21 cellular contexts compared by ENCODE assay signal in genomic region chr3:41580274-41580959, GRCh38.
A peak's percentile ranks its signal among the peaks of the same experiment; 100 is the strongest.
DNase-seq lines count a peak whose midpoint lies in the region; ATAC-seq and TF ChIP-seq lines count a peak whose summit lies in the region.
"Had no signal": no experiment of that assay in that cellular context is flagged by ENCODE, and none has a peak within 500 bp of the region (broad histone marks: within the 10 kb centered on the region; RNA-seq: fewer than 3 reads in every experiment).

No MANE protein-coding gene starts in this region.

- POLR2A ChIA-PET in WTC11 (lab: Charles Lee), result interaction anchor here (0.6 kb wide), 1 partner anchor 116 kb away, joined by 3 read pairs; no protein-coding TSS in a partner anchor

- DNase-seq in GM23338 (ENCODE audit: low spot score) (peak; percentile 21), WTC11 (ENCODE audit: low spot score) (peak; percentile 32), glutamatergic neuron (peak; percentile 51), NCI-H2196 (lab: John Stamatoyannopoulos, UW; ENCODE audit: unreplicated experiment) (no peak), NOMO-1 treated with DMSO at 0.1 percent for 48 hours (lab: John Stamatoyannopoulos, UW; ENCODE audit: unreplicated experiment) (no peak), mesendoderm (no peak)
- DNase-seq: activated CD4-positive, alpha-beta T cell treated with anti-CD3 and anti-CD28 coated beads for 48 hours; activated CD8-positive, alpha-beta memory T cell treated with anti-CD3 and anti-CD28 coated beads, Interleukin-2, amount 50 U/mL, for 4 hours; activated gamma-delta T cell; cortex of kidney; immature natural killer cell; lower lobe of right lung; natural killer cell; NCI-H1694 treated with DMSO at 0.1 percent for 48 hours; NCI-H510A; stimulated activated naive CD4-positive, alpha-beta T cell treated with Interleukin-2 at 50 U/mL for 16 hours; trophoblast cell had no signal

- H3K9me2 ChIP-seq in GM23338 (ENCODE audit: insufficient read depth), result no peaks in the 10 kb centered on the region; the same call in 1 of the 2 replicates

- H3K4me2 ChIP-seq in GM23338, result no peak overlapping the region; the same call in 1 of the 2 replicates
- H3K4me2 ChIP-seq in mesendoderm (ENCODE audit: low read length), result no peak overlapping the region
- H3K4me2 ChIP-seq: BLaER1 treated with 17β-estradiol and CSF1 and Interleukin-3, amounts not matched to agents 10 nM and 100 nM had no signal

- CTCF ChIA-PET in WTC11 (lab: Charles Lee), result interaction anchor here (0.6 kb wide), 1 partner anchor 34 kb away, joined by 5 read pairs; no protein-coding TSS in a partner anchor

- H3F3A ChIP-seq in GM23338 (replicated peaks; ENCODE audit: low read depth), result no peaks in the 10 kb centered on the region

- no peak overlapping the region for H2AK5ac ChIP-seq in mesendoderm (ENCODE audit: low read length)

- TF ChIP-seq CTCF in GM23338 (conservative IDR thresholded peaks at IDR 0.05; ENCODE audit: low read depth in 2 of 2), result no peak
- no peak for TF ChIP-seq CTCF in WTC11 (IDR thresholded peaks at IDR 0.05)
- no peak for TF ChIP-seq CTCF in glutamatergic neuron (IDR thresholded peaks at IDR 0.05; ENCODE audit: partially characterized antibody, unreplicated experiment)

- peaks cover 47% of the 10 kb centered on the region for H3K4me1 Mint-ChIP-seq in GM23338
- H3K4me1 Mint-ChIP-seq in WTC11, result peaks cover 46% of the 10 kb centered on the region
- peaks cover 14% of the 10 kb centered on the region for H3K4me1 Mint-ChIP-seq in glutamatergic neuron (ENCODE audit: low read depth, unreplicated experiment)
- peaks cover 27% of the 10 kb centered on the region for H3K4me1 Mint-ChIP-seq in stimulated activated memory B cell treated with anti-CD40 and anti-IgM and Interleukin-4, amounts not matched to agents 10 μg/mL and 1 μg/mL and 100 μg/mL, for 72 hours
- H3K4me1 Mint-ChIP-seq: immature natural killer cell, natural killer cell had no signal

- no peak overlapping the region for H2BK120ac ChIP-seq in mesendoderm (ENCODE audit: low read depth, low read length)

- H4K20me1 ChIP-seq in GM23338 (replicated peaks; ENCODE audit: insufficient read depth), result no peaks in the 10 kb centered on the region
- H4K20me1 ChIP-seq: BLaER1 treated with 17β-estradiol and CSF1 and Interleukin-3, amounts not matched to agents 10 nM and 100 nM had no signal

- H3K36me3 ChIP-seq in GM23338 (ENCODE audit: insufficient read depth) (no peaks in the 10 kb centered on the region), mesendoderm (ENCODE audit: control insufficient read depth, insufficient read depth, low read length) (no peaks in the 10 kb centered on the region)
- H3K36me3 ChIP-seq: BLaER1 treated with 17β-estradiol and CSF1 and Interleukin-3, amounts not matched to agents 10 nM and 100 nM; gastroesophageal sphincter; lower lobe of right lung; SJCRH30 had no signal

- no peaks in the 10 kb centered on the region for H3K79me1 ChIP-seq in mesendoderm (ENCODE audit: low read length)

- H3K4me1 ChIP-seq in GM23338 (ENCODE audit: insufficient read depth) (peaks cover 43% of the 10 kb centered on the region), mesendoderm (ENCODE audit: control insufficient read depth, low read depth, low read length) (no peaks in the 10 kb centered on the region)
- H3K4me1 ChIP-seq: lower lobe of right lung, SJCRH30 had no signal

- H3K27ac ChIP-seq in GM23338 (ENCODE audit: low read depth), result no peak overlapping the region
- no peak overlapping the region for H3K27ac ChIP-seq in mesendoderm (ENCODE audit: low read depth, low read length)
- H3K27ac ChIP-seq: BLaER1 treated with 17β-estradiol and CSF1 and Interleukin-3, amounts not matched to agents 10 nM and 100 nM; gastroesophageal sphincter; lower lobe of right lung; SJCRH30 had no signal

- H3K4me3 Mint-ChIP-seq in GM23338, result no peak overlapping the region
- no peak overlapping the region for H3K4me3 Mint-ChIP-seq in WTC11
- no peak overlapping the region for H3K4me3 Mint-ChIP-seq in glutamatergic neuron (ENCODE audit: unreplicated experiment)
- no peak overlapping the region for H3K4me3 Mint-ChIP-seq in stimulated activated memory B cell treated with anti-CD40 and anti-IgM and Interleukin-4, amounts not matched to agents 10 μg/mL and 1 μg/mL and 100 μg/mL, for 72 hours
- H3K4me3 Mint-ChIP-seq: immature natural killer cell, natural killer cell had no signal

- H3K4me3 ChIP-seq in GM23338, result no peak overlapping the region
- no peak overlapping the region for H3K4me3 ChIP-seq in mesendoderm (ENCODE audit: low read length)
- H3K4me3 ChIP-seq: BLaER1 treated with 17β-estradiol and CSF1 and Interleukin-3, amounts not matched to agents 10 nM and 100 nM; gastroesophageal sphincter; lower lobe of right lung; SJCRH30 had no signal

- H3K56ac ChIP-seq in mesendoderm (ENCODE audit: low read length), result no peak overlapping the region

- H3K36me3 Mint-ChIP-seq in GM23338 (ENCODE audit: low read depth), result peaks cover 5% of the 10 kb centered on the region; the same call in 2 of the 3 replicates
- H3K36me3 Mint-ChIP-seq in WTC11, result no peaks in the 10 kb centered on the region
- no peaks in the 10 kb centered on the region for H3K36me3 Mint-ChIP-seq in glutamatergic neuron (ENCODE audit: unreplicated experiment)
- peaks cover 14% of the 10 kb centered on the region for H3K36me3 Mint-ChIP-seq in stimulated activated memory B cell treated with anti-CD40 and anti-IgM and Interleukin-4, amounts not matched to agents 10 μg/mL and 1 μg/mL and 100 μg/mL, for 72 hours
- H3K36me3 Mint-ChIP-seq: natural killer cell had no signal

- no peak overlapping the region for H2BK15ac ChIP-seq in mesendoderm (replicated peaks; ENCODE audit: low read depth)

- no peak overlapping the region for H3K4ac ChIP-seq in mesendoderm (ENCODE audit: low read depth, low read length)

- no peak overlapping the region for H2AFZ ChIP-seq in GM23338

- H3K9ac ChIP-seq in mesendoderm (ENCODE audit: low read length), result no peak overlapping the region
- H3K9ac ChIP-seq: BLaER1 treated with 17β-estradiol and CSF1 and Interleukin-3, amounts not matched to agents 10 nM and 100 nM had no signal

- WGBS in mesendoderm (ENCODE audit: extremely low coverage, insufficient coverage, low lambda C conversion rate), result no CpG with 5 or more reads among the region's 6 CpGs

- H3K18ac ChIP-seq in mesendoderm (ENCODE audit: low read length), result no peak overlapping the region

- H3K9me3 Mint-ChIP-seq in GM23338 (no peaks in the 10 kb centered on the region), WTC11 (no peaks in the 10 kb centered on the region; the same call in 1 of the 2 replicates), glutamatergic neuron (ENCODE audit: unreplicated experiment) (peaks cover 2% of the 10 kb centered on the region)
- peaks cover 4% of the 10 kb centered on the region for H3K9me3 Mint-ChIP-seq in stimulated activated memory B cell treated with anti-CD40 and anti-IgM and Interleukin-4, amounts not matched to agents 10 μg/mL and 1 μg/mL and 100 μg/mL, for 72 hours
- H3K9me3 Mint-ChIP-seq: immature natural killer cell, natural killer cell had no signal

- no peaks in the 10 kb centered on the region for H3K27me3 ChIP-seq in GM23338 (ENCODE audit: insufficient read depth)
- H3K27me3 ChIP-seq in mesendoderm (ENCODE audit: insufficient read depth, low read length, poor library complexity), result no peaks in the 10 kb centered on the region
- H3K27me3 ChIP-seq: BLaER1 treated with 17β-estradiol and CSF1 and Interleukin-3, amounts not matched to agents 10 nM and 100 nM; gastroesophageal sphincter; SJCRH30 had no signal

- H3K27me3 Mint-ChIP-seq in GM23338 (ENCODE audit: insufficient read depth, low read depth, poor library complexity) (peaks cover 3% of the 10 kb centered on the region), WTC11 (ENCODE audit: low read depth) (no peaks in the 10 kb centered on the region), glutamatergic neuron (ENCODE audit: unreplicated experiment) (no peaks in the 10 kb centered on the region)
- no peaks in the 10 kb centered on the region for H3K27me3 Mint-ChIP-seq in stimulated activated memory B cell treated with anti-CD40 and anti-IgM and Interleukin-4, amounts not matched to agents 10 μg/mL and 1 μg/mL and 100 μg/mL, for 72 hours

- peak; percentile 46 for ATAC-seq in GM23338
- no peak for ATAC-seq in WTC11
- peak; percentile 69 for ATAC-seq in stimulated activated memory B cell treated with anti-CD40 and anti-IgM and Interleukin-4, amounts not matched to agents 10 μg/mL and 1 μg/mL and 100 μg/mL, for 72 hours
- ATAC-seq: gastroesophageal sphincter, lower lobe of right lung, natural killer cell had no signal

- no peak overlapping the region for H4K5ac ChIP-seq in mesendoderm (ENCODE audit: low read length)

- H2BK5ac ChIP-seq in mesendoderm (ENCODE audit: low read length), result no peak overlapping the region

- H3K27ac Mint-ChIP-seq in GM23338, result peak overlapping the region; percentile 89
- no peak overlapping the region for H3K27ac Mint-ChIP-seq in WTC11
- peak overlapping the region; percentile 28 for H3K27ac Mint-ChIP-seq in glutamatergic neuron (ENCODE audit: unreplicated experiment)
- H3K27ac Mint-ChIP-seq in stimulated activated memory B cell treated with anti-CD40 and anti-IgM and Interleukin-4, amounts not matched to agents 10 μg/mL and 1 μg/mL and 100 μg/mL, for 72 hours, result no peak overlapping the region
- H3K27ac Mint-ChIP-seq: immature natural killer cell, natural killer cell had no signal

- H4K8ac ChIP-seq in mesendoderm (ENCODE audit: low read depth, low read length), result no peak overlapping the region

- no peak overlapping the region for H3K23ac ChIP-seq in mesendoderm (ENCODE audit: low read length)

- no peaks in the 10 kb centered on the region for H3K79me2 ChIP-seq in GM23338 (replicated peaks; ENCODE audit: insufficient read depth)
- no peaks in the 10 kb centered on the region for H3K79me2 ChIP-seq in mesendoderm (ENCODE audit: control insufficient read depth, insufficient read depth, low read length)

TF ChIP-seq in WTC11, 78 proteins besides CTCF, POLR2A, EP300 and RAD21 (continues in another document):
- no peak for TF ChIP-seq SMAD3 (CRISPR knock-in tag; IDR thresholded peaks at IDR 0.05; ENCODE audit: borderline replicate concordance)
- no peak for TF ChIP-seq ATF2 (CRISPR knock-in tag; IDR thresholded peaks at IDR 0.05; ENCODE audit: borderline replicate concordance, low read depth)
- no peak for TF ChIP-seq MYBL2 (CRISPR knock-in tag; IDR thresholded peaks at IDR 0.05)
- TF ChIP-seq OVOL2 (CRISPR knock-in tag; IDR thresholded peaks at IDR 0.05; ENCODE audit: borderline replicate concordance), result no peak

Comparison
In these comparisons a context has a peak if more than half of its experiments do, and no peak if none do; other contexts are left out.
1. DNase-seq: peak in GM23338 (single experiment), WTC11 (single experiment) and glutamatergic neuron (single experiment); none in NCI-H2196 (single experiment), NOMO-1 treated with DMSO at 0.1 percent for 48 hours (single experiment) and mesendoderm (single experiment).
2. H3K27ac Mint-ChIP-seq: peak in GM23338 (single experiment) and glutamatergic neuron (single experiment); none in WTC11 (single experiment) and stimulated activated memory B cell treated with anti-CD40 and anti-IgM and Interleukin-4, amounts not matched to agents 10 μg/mL and 1 μg/mL and 100 μg/mL, for 72 hours (single experiment).